In the genomic region with DNA sequence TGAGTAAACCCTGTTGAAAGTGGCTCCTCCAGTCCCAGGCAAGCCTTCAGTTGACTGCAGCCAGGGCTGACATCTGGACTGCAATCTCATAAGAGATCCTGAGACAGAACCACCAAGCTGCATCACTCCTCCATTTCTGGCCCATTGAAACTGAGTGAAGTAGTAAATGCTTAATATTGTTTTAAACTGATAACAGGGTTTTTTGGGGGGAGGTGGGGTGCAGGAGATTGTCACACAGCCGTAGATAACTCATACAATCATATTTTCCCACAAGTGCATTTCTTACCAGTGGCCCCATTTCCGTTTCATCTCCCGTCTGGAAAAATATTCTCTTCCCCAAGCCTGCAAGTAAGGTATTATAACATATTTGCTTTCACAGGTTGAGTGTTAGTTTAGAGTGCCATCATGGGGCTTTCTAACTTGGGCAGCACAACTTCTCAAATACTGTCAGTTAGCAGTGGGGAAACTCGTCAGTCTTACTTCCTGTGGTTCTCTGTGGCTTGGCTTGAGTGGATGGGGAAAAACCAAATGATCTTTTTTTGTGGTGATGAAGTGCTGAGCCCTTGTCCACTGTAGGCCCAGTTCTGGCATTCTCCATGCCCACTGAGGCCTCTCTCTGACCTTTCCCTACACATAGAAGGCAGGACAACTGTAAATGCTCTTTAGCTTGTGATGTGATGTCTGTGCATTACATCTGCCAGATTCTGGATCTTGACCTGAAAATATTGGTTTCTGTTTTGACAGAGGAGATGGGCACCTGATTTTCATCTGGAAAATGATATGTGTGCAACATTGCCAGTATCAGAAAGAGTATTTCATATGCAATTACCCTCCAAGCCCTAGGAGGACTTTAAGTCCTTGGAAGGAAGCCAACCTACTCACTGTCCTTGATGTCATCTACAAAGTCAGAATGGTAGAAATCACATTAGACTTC, we compare ENCODE assay signal across 1 cellular context.
TF ChIP-seq lines count a peak whose summit lies in the region.

No MANE protein-coding gene starts in this region.

TF ChIP-seq in GM23338, 12 proteins besides CTCF, POLR2A, EP300 and RAD21 (continued from another document):
- TF ChIP-seq ZNF114 (CRISPR knock-in tag; IDR thresholded peaks at IDR 0.05) (no peak), EZH2phosphoT487 (IDR thresholded peaks at IDR 0.05; ENCODE audit: unreplicated experiment) (no peak)
- TF ChIP-seq, protein P1, sequence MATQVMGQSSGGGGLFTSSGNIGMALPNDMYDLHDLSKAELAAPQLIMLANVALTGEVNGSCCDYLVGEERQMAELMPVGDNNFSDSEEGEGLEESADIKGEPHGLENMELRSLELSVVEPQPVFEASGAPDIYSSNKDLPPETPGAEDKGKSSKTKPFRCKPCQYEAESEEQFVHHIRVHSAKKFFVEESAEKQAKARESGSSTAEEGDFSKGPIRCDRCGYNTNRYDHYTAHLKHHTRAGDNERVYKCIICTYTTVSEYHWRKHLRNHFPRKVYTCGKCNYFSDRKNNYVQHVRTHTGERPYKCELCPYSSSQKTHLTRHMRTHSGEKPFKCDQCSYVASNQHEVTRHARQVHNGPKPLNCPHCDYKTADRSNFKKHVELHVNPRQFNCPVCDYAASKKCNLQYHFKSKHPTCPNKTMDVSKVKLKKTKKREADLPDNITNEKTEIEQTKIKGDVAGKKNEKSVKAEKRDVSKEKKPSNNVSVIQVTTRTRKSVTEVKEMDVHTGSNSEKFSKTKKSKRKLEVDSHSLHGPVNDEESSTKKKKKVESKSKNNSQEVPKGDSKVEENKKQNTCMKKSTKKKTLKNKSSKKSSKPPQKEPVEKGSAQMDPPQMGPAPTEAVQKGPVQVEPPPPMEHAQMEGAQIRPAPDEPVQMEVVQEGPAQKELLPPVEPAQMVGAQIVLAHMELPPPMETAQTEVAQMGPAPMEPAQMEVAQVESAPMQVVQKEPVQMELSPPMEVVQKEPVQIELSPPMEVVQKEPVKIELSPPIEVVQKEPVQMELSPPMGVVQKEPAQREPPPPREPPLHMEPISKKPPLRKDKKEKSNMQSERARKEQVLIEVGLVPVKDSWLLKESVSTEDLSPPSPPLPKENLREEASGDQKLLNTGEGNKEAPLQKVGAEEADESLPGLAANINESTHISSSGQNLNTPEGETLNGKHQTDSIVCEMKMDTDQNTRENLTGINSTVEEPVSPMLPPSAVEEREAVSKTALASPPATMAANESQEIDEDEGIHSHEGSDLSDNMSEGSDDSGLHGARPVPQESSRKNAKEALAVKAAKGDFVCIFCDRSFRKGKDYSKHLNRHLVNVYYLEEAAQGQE (IDR thresholded peaks at IDR 0.05; ENCODE audit: unreplicated experiment) = no peak
TF ChIP-seq in GM23338: peak in this region for 0.
